Comparison of ENCODE assay signal across 26 cellular contexts in the genomic region with DNA sequence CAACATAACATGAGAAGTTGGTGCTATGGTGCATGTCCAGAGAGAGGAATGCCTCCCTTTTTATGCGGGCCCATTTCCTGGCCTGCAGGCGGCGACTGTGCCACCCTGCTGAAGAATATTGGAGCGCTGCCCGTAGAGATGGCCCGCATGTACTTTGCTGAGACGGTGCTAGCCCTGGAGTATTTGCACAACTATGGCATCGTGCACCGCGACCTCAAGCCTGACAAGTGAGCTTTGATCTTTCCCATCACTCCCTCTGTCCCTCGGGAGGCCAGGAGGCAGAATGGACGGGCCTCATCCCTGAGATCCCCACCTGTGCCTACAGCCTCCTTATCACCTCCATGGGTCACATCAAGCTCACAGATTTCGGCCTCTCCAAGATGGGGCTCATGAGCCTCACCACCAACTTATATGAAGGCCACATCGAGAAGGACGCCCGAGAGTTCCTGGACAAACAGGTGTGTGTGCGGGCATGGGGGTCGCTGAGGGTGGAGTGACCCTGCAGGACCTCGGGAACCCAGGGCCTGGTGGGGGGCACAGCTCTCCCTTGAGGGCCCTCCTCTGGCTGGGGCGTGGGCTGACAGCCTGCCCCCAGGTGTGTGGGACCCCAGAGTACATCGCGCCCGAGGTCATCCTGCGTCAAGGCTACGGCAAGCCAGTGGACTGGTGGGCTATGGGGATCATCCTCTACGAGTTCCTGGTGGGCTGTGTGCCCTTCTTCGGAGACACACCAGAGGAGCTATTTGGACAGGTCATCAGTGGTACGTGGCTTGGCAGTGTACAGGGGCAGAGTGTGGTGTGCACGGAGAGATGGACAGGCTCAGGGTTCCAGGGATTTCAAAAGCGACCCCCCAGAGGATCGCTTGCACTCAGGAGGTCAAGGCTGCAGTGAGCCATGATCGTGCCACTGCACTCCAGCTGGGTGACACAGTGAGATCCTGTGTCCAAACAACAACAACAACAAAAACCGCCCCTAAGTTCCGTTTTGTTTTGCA. TPM values are rescaled to one million over a fixed set of nuclear protein-coding genes. Genes with fewer than 3 reads are reported as not detected.
DNase-seq lines count a peak whose midpoint lies in the region; ATAC-seq and TF ChIP-seq lines count a peak whose summit lies in the region.
"Had no signal": no experiment of that assay in that cellular context is flagged by ENCODE, and none has a peak within 500 bp of the region (broad histone marks: within the 10 kb centered on the region; RNA-seq: fewer than 3 reads in every experiment).

No MANE protein-coding gene starts in this region.

- POLR2A ChIA-PET in WTC11 (lab: Charles Lee), result interaction anchor here (0.9 kb wide), 1 partner anchor 25 kb away, joined by 3 read pairs; no protein-coding TSS in a partner anchor

- peak overlapping the region; percentile 16 for H3K4me3 Mint-ChIP-seq in T-helper 1 cell treated with Interleukin-12 subunit alpha and Interleukin-12 subunit beta and Interleukin-4 antibody, amounts not matched to agents 30 μg/mL and 1 μg/mL, for 36 hours
- no peak overlapping the region for H3K4me3 Mint-ChIP-seq in WTC11
- H3K4me3 Mint-ChIP-seq: activated CD4-positive, alpha-beta T cell treated with anti-CD3 and anti-CD28 coated beads, Interleukin-2, amount 10 ng/mL, durations not matched to agents 24 days and 14 days; dendritic cell treated with granulocyte-macrophage colony-stimulating factor and Interleukin-4, amounts not matched to agents 40 ng/mL and 50 ng/mL, for 4 days had no signal

- no peak overlapping the region for H4K8ac ChIP-seq in mesenchymal stem cell (ENCODE audit: low read length)

- no peak overlapping the region for H2AK5ac ChIP-seq in mesenchymal stem cell (ENCODE audit: low read length, severe bottlenecking)

- H3K36me3 ChIP-seq in mesenchymal stem cell (ENCODE audit: control insufficient read depth in 1 of 2, insufficient read depth in 2 of 2, low read depth in 1 of 2, low read length in 2 of 2), result no peaks in the 10 kb centered on the region
- H3K36me3 ChIP-seq: adrenal gland; BLaER1 treated with 17β-estradiol and CSF1 and Interleukin-3, amounts not matched to agents 10 nM and 100 nM; left ventricle myocardium inferior; right atrium auricular region had no signal

- H3K27me3 ChIP-seq in mesenchymal stem cell (ENCODE audit: control insufficient read depth in 1 of 2, insufficient read depth in 1 of 2, low read length in 2 of 2), result peaks cover 4 to 10% of the 10 kb centered on the region in 2 experiments
- H3K27me3 ChIP-seq: adrenal gland; BLaER1 treated with 17β-estradiol and CSF1 and Interleukin-3, amounts not matched to agents 10 nM and 100 nM; right atrium auricular region had no signal

- DNase-seq in T-helper 1 cell (no peak), WTC11 (ENCODE audit: low spot score) (no peak), mesenchymal stem cell (no peak), NCI-H2171 treated with DMSO at 0.1 percent for 48 hours (lab: John Stamatoyannopoulos, UW) (no peak), cerebellum (ENCODE audit: low spot score) (no peak)
- DNase-seq in activated naive CD4-positive, alpha-beta T cell (lab: John Stamatoyannopoulos, UW), result no peak
- DNase-seq: activated CD4-positive, alpha-beta T cell treated with anti-CD3 and anti-CD28 coated beads, Interleukin-2, amount 10 ng/mL, durations not matched to agents 24 days and 14 days; adrenal gland; head of caudate nucleus; left ventricle myocardium inferior; NCI-H1105 treated with DMSO at 0.1 percent for 48 hours; NCI-H524; nucleus accumbens; stimulated activated CD8-positive, alpha-beta memory T cell treated with anti-CD3 and anti-CD28 coated beads, Interleukin-4, amount 100 ng/mL, for 48 hours had no signal

- no peak overlapping the region for H3K4me2 ChIP-seq in mesenchymal stem cell (ENCODE audit: low read length, poor library complexity, severe bottlenecking)
- H3K4me2 ChIP-seq: A549; BLaER1 treated with 17β-estradiol and CSF1 and Interleukin-3, amounts not matched to agents 10 nM and 100 nM; KMS-11 had no signal

- no peak overlapping the region for H3K23ac ChIP-seq in mesenchymal stem cell (ENCODE audit: low read length in 2 of 2)

- no peak overlapping the region for H2BK120ac ChIP-seq in mesenchymal stem cell (ENCODE audit: low read depth, low read length)

- H2BK15ac ChIP-seq in mesenchymal stem cell (ENCODE audit: low read depth, poor library complexity, severe bottlenecking), result peak overlapping the region; percentile 13

- peaks cover 9% of the 10 kb centered on the region for H3K4me1 Mint-ChIP-seq in T-helper 1 cell treated with Interleukin-12 subunit alpha and Interleukin-12 subunit beta and Interleukin-4 antibody, amounts not matched to agents 30 μg/mL and 1 μg/mL, for 36 hours (ENCODE audit: low read depth)
- H3K4me1 Mint-ChIP-seq in WTC11, result peaks cover 28% of the 10 kb centered on the region

- no peak overlapping the region for H2BK12ac ChIP-seq in mesenchymal stem cell (ENCODE audit: low read length in 2 of 2)

- H3K4ac ChIP-seq in mesenchymal stem cell (ENCODE audit: low read depth in 1 of 2, low read length in 2 of 2), result no peak overlapping the region

- H3K27me3 Mint-ChIP-seq in T-helper 1 cell treated with Interleukin-12 subunit alpha and Interleukin-12 subunit beta and Interleukin-4 antibody, amounts not matched to agents 30 μg/mL and 1 μg/mL, for 36 hours (ENCODE audit: low read depth), result peaks cover 3% of the 10 kb centered on the region
- H3K27me3 Mint-ChIP-seq in WTC11 (ENCODE audit: low read depth), result peaks cover 9% of the 10 kb centered on the region; the same call in 1 of the 2 replicates

- H3K4me3 ChIP-seq in mesenchymal stem cell (ENCODE audit: insufficient read depth in 1 of 2, low read depth in 1 of 2, low read length in 2 of 2), result no peak overlapping the region
- H3K4me3 ChIP-seq: A549; adrenal gland; BLaER1 treated with 17β-estradiol and CSF1 and Interleukin-3, amounts not matched to agents 10 nM and 100 nM; left ventricle myocardium inferior; right atrium auricular region had no signal

- H3K14ac ChIP-seq in mesenchymal stem cell (ENCODE audit: low read length in 2 of 2), result no peak overlapping the region

- no peaks in the 10 kb centered on the region for H3K36me3 Mint-ChIP-seq in T-helper 1 cell treated with Interleukin-12 subunit alpha and Interleukin-12 subunit beta and Interleukin-4 antibody, amounts not matched to agents 30 μg/mL and 1 μg/mL, for 36 hours (ENCODE audit: low read depth)
- H3K36me3 Mint-ChIP-seq in WTC11, result peaks cover 11% of the 10 kb centered on the region

- H2AFZ ChIP-seq in mesenchymal stem cell (ENCODE audit: low read depth, low read length), result no peak overlapping the region

- ATAC-seq in WTC11 (no peak), HG03378 (IDR thresholded peaks at IDR 0.05; ENCODE audit: unreplicated experiment) (no peak)
- ATAC-seq: Right ventricle myocardium inferior had no signal

- H3K9ac ChIP-seq in mesenchymal stem cell (ENCODE audit: low read length), result no peak overlapping the region
- H3K9ac ChIP-seq: BLaER1 treated with 17β-estradiol and CSF1 and Interleukin-3, amounts not matched to agents 10 nM and 100 nM; KMS-11 had no signal

- WGBS in mesenchymal stem cell, result 92% methylated on average over 33 of the region's 34 CpGs

- no peak overlapping the region for H3K27ac Mint-ChIP-seq in T-helper 1 cell treated with Interleukin-12 subunit alpha and Interleukin-12 subunit beta and Interleukin-4 antibody, amounts not matched to agents 30 μg/mL and 1 μg/mL, for 36 hours
- H3K27ac Mint-ChIP-seq in WTC11, result no peak overlapping the region; the same call in 1 of the 2 replicates
- H3K27ac Mint-ChIP-seq: activated CD4-positive, alpha-beta T cell treated with anti-CD3 and anti-CD28 coated beads, Interleukin-2, amount 10 ng/mL, durations not matched to agents 24 days and 14 days; dendritic cell treated with granulocyte-macrophage colony-stimulating factor and Interleukin-4, amounts not matched to agents 40 ng/mL and 50 ng/mL, for 4 days had no signal

- no peak overlapping the region for H2BK5ac ChIP-seq in mesenchymal stem cell (ENCODE audit: low read depth, low read length, poor library complexity, severe bottlenecking)

- no peaks in the 10 kb centered on the region for H3K79me1 ChIP-seq in mesenchymal stem cell (replicated peaks; ENCODE audit: low read length, poor library complexity, severe bottlenecking)

- H3K9me3 ChIP-seq in mesenchymal stem cell (ENCODE audit: control insufficient read depth, low read length), result no peaks in the 10 kb centered on the region
- H3K9me3 ChIP-seq: A549; adrenal gland; BLaER1 treated with 17β-estradiol and CSF1 and Interleukin-3, amounts not matched to agents 10 nM and 100 nM; left ventricle myocardium inferior; right atrium auricular region had no signal

- CTCF ChIA-PET in WTC11 (lab: Charles Lee), result interaction anchor here (0.7 to 3.5 kb wide), 4 partner anchors 8 to 40 kb away, joined by 3 to 39 read pairs (median 6); no protein-coding TSS in a partner anchor

- H4K91ac ChIP-seq in mesenchymal stem cell (ENCODE audit: low read length), result no peak overlapping the region

- no peak for TF ChIP-seq CTCF in WTC11 (IDR thresholded peaks at IDR 0.05)

- peaks cover 7% of the 10 kb centered on the region for H3K4me1 ChIP-seq in mesenchymal stem cell (ENCODE audit: control insufficient read depth, insufficient read depth, low read depth, low read length)
- H3K4me1 ChIP-seq: A549 had no signal

- no peak overlapping the region for H3K18ac ChIP-seq in mesenchymal stem cell (ENCODE audit: low read depth in 1 of 2, low read length in 2 of 2)

- no peak overlapping the region for H3K27ac ChIP-seq in mesenchymal stem cell (ENCODE audit: low read length, poor library complexity, severe bottlenecking)
- H3K27ac ChIP-seq: A549; adrenal gland; BLaER1 treated with 17β-estradiol and CSF1 and Interleukin-3, amounts not matched to agents 10 nM and 100 nM; KMS-11; left ventricle myocardium inferior; right atrium auricular region had no signal

- H3K9me3 Mint-ChIP-seq in T-helper 1 cell treated with Interleukin-12 subunit alpha and Interleukin-12 subunit beta and Interleukin-4 antibody, amounts not matched to agents 30 μg/mL and 1 μg/mL, for 36 hours, result no peaks in the 10 kb centered on the region
- no peaks in the 10 kb centered on the region for H3K9me3 Mint-ChIP-seq in WTC11
- H3K9me3 Mint-ChIP-seq: activated CD4-positive, alpha-beta T cell treated with anti-CD3 and anti-CD28 coated beads, Interleukin-2, amount 10 ng/mL, durations not matched to agents 24 days and 14 days; dendritic cell treated with granulocyte-macrophage colony-stimulating factor and Interleukin-4, amounts not matched to agents 40 ng/mL and 50 ng/mL, for 4 days had no signal

RNA-seq across cellular contexts. Expression of gene DNASE2, which starts 16.2 kb away (rescaled TPM):
- total RNA-seq in WTC11 (2021) (31.7 to 35.7 TPM (median 33.4 TPM) in 3 replicates), cerebellum (6.3 TPM)
- polyA plus RNA-seq in mesenchymal stem cell (2013, experiment 1 of 2), result 66.9 TPM
- polyA plus RNA-seq in mesenchymal stem cell (2013, experiment 2 of 2), result 67.1 TPM

RNA-seq across cellular contexts. Expression of gene KLF1, which starts 22.0 kb away (rescaled TPM):
- total RNA-seq in WTC11 (2021) (0.32 to 0.89 TPM (median 0.72 TPM) in 3 replicates), cerebellum (0.73 TPM)
- polyA plus RNA-seq in mesenchymal stem cell (2013, experiment 1 of 2), result not detected
- not detected for polyA plus RNA-seq in mesenchymal stem cell (2013, experiment 2 of 2)
- total RNA-seq: endothelial cell of umbilical vein, HT-29, left ventricle myocardium inferior, mononuclear cell, Right ventricle myocardium inferior, ureter had no signal
- polyA plus RNA-seq: A549, endothelial cell of umbilical vein had no signal

RNA-seq across cellular contexts. Expression of gene GCDH, which starts 25.9 kb away (rescaled TPM):
- 58.6 to 69.0 TPM (median 59.8 TPM) in 3 replicates for total RNA-seq in WTC11 (2021)
- polyA plus RNA-seq in mesenchymal stem cell (2013, experiment 1 of 2), result 4.6 TPM
- polyA plus RNA-seq in mesenchymal stem cell (2013, experiment 2 of 2), result 5.0 TPM
- total RNA-seq in cerebellum, result 20.0 TPM

RNA-seq across cellular contexts. Expression of gene MAST1, which starts 26.7 kb away (rescaled TPM):
- total RNA-seq in WTC11 (2021) (24.3 to 28.4 TPM (median 27.3 TPM) in 3 replicates), cerebellum (65.7 TPM)
- polyA plus RNA-seq in mesenchymal stem cell (2013, experiment 1 of 2), result 0.48 TPM
- polyA plus RNA-seq in mesenchymal stem cell (2013, experiment 2 of 2), result 0.29 TPM
- total RNA-seq: left ventricle myocardium inferior, right atrium auricular region had no signal

RNA-seq across cellular contexts. Expression of gene RTBDN, which starts 30.6 kb away (rescaled TPM):
- total RNA-seq in WTC11 (2021), result 2.4 to 3.8 TPM (median 3.1 TPM) in 3 replicates
- polyA plus RNA-seq in mesenchymal stem cell (2013, experiment 1 of 2), result 0.03 TPM
- polyA plus RNA-seq in mesenchymal stem cell (2013, experiment 2 of 2), result not detected
- total RNA-seq in cerebellum, result 0.64 TPM
- total RNA-seq: activated CD4-positive, alpha-beta T cell treated with anti-CD3 and anti-CD28 coated beads, Interleukin-2, amount 10 ng/mL, durations not matched to agents 24 days and 14 days; endothelial cell of umbilical vein; left ventricle myocardium inferior; right atrium auricular region; Right ventricle myocardium inferior; ureter had no signal
- polyA plus RNA-seq: endothelial cell of umbilical vein had no signal
